ENCODE assay signal across 11 cellular contexts in genomic region chr10:6737080-6737641, GRCh38.
DNase-seq lines count a peak whose midpoint lies in the region; ATAC-seq, FAIRE-seq and TF ChIP-seq lines count a peak whose summit lies in the region.
"Had no signal": no experiment of that assay in that cellular context is flagged by ENCODE, and none has a peak within 500 bp of the region (broad histone marks: within the 10 kb centered on the region; RNA-seq: fewer than 3 reads in every experiment).

No MANE protein-coding gene starts in this region.

- no peak for TF ChIP-seq RAD21 in A549 (conservative IDR thresholded peaks at IDR 0.05 in 1 of 2, IDR thresholded peaks at IDR 0.05 in 1 of 2)

- peak in 1 of 2 experiments; percentile 45; a peak in 1 of 5 replicates for TF ChIP-seq EP300 in A549 (IDR thresholded peaks at IDR 0.05)

- H3K4me1 ChIP-seq in A549: peaks cover 45% of the 10 kb centered on the region
- peaks cover 28% of the 10 kb centered on the region for H3K4me1 ChIP-seq in HUES64 (ENCODE audit: insufficient read depth, low read length)
- no peaks in the 10 kb centered on the region for H3K4me1 ChIP-seq in effector memory CD4-positive, alpha-beta T cell (ENCODE audit: control insufficient read depth, insufficient read depth, low read length, poor library complexity, severe bottlenecking)

- H3K9me3 ChIP-seq in A549: no peaks in the 10 kb centered on the region
- no peaks in the 10 kb centered on the region for H3K9me3 ChIP-seq in HUES64 (ENCODE audit: insufficient read depth, low read depth, low read length)
- no peaks in the 10 kb centered on the region for H3K9me3 ChIP-seq in effector memory CD4-positive, alpha-beta T cell (ENCODE audit: control insufficient read depth, low read length)

- TF ChIP-seq CTCF in A549 (IDR thresholded peaks at IDR 0.05): no peak
- TF ChIP-seq CTCF in choroid plexus epithelial cell (conservative IDR thresholded peaks at IDR 0.05; ENCODE audit: low read depth, low read length): no peak

- no peaks in the 10 kb centered on the region for H3K27me3 ChIP-seq in HUES64 (ENCODE audit: insufficient read depth, low read length)
- H3K27me3 ChIP-seq in effector memory CD4-positive, alpha-beta T cell (replicated peaks; ENCODE audit: control insufficient read depth, insufficient read depth, low read length, poor library complexity, severe bottlenecking): peaks cover 5% of the 10 kb centered on the region

- H3K27ac ChIP-seq in A549 (peak overlapping the region; percentile 84 to 93), HUES64 (ENCODE audit: low read depth, low read length) (peak overlapping the region; percentile 67)
- H3K27ac ChIP-seq in effector memory CD4-positive, alpha-beta T cell (ENCODE audit: insufficient read depth, low read length, poor library complexity, severe bottlenecking): no peak overlapping the region
- H3K27ac ChIP-seq: skin epidermis had no signal

- no peak; the same call in 1 of the 2 replicates for TF ChIP-seq POLR2A in A549 (IDR thresholded peaks at IDR 0.05; ENCODE audit: low read length)

- 2% methylated on average over 6 of the region's 9 CpGs for WGBS in A549 (ENCODE audit: missing lambda C conversion rate)
- 50% methylated on average over 7 of the region's 9 CpGs for whole genome bisulfite sequencing in HUES64

- 0 out of 2 replicates have a peak overlapping the region, but pooled peaks have one; percentile 14 for H3K9ac ChIP-seq in HUES64 (ENCODE audit: low read depth, low read length)

- CTCF ChIA-PET in A549 (lab: Yijun Ruan, JAX): interaction anchor here (0.7 to 2.3 kb wide), 7 partner anchors 11 to 692 kb away, joined by 3 to 10 read pairs (median 4); no protein-coding TSS in a partner anchor

- FAIRE-seq in A549 (lab: Jason Lieb, UNC): no peak

- POLR2A ChIA-PET in A549 (lab: Yijun Ruan, JAX): interaction anchor here (0.8 to 3.0 kb wide), 3 partner anchors 15 to 46 kb away, joined by 3 to 20 read pairs (median 3); no protein-coding TSS in a partner anchor

- peak overlapping the region; percentile 52 for H3K4me3 ChIP-seq in A549
- peak overlapping the region; percentile 30; the same call in 1 of the 2 replicates for H3K4me3 ChIP-seq in HUES64 (ENCODE audit: low read length)
- no peak overlapping the region for H3K4me3 ChIP-seq in choroid plexus epithelial cell (ENCODE audit: low read depth, low read length)
- no peak overlapping the region for H3K4me3 ChIP-seq in effector memory CD4-positive, alpha-beta T cell (ENCODE audit: insufficient read depth, low read depth, low read length, poor library complexity, severe bottlenecking)
- H3K4me3 ChIP-seq: skin epidermis had no signal

- no peaks in the 10 kb centered on the region for H3K36me3 ChIP-seq in HUES64 (ENCODE audit: insufficient read depth, low read length)
- H3K36me3 ChIP-seq in effector memory CD4-positive, alpha-beta T cell (ENCODE audit: control insufficient read depth, insufficient read depth, low read length): no peaks in the 10 kb centered on the region

- ATAC-seq in A549: peak; percentile 88 to 89

- DNase-seq in A549 (ENCODE audit: low read depth in 1 of 2, low spot score in 1 of 2) (peak; percentile 83 to 86), choroid plexus epithelial cell (ENCODE audit: low read depth) (peak; percentile 18), kidney tubule cell (ENCODE audit: low spot score) (peak; percentile 89), hypothalamus (lab: John Stamatoyannopoulos, UW) (no peak), anterior cingulate cortex (lab: John Stamatoyannopoulos, UW) (no peak)
- no peak for DNase-seq in effector memory CD4-positive, alpha-beta T cell
- DNase-seq in stimulated activated CD4-positive, alpha-beta T cell treated with anti-CD3 and anti-CD28 coated beads, Interleukin-4, amount 100 ng/mL, for 1 hour: no peak
- DNase-seq: activated CD4-positive, alpha-beta T cell treated with anti-CD3 and anti-CD28 coated beads for 1 hour; NCI-H2029 had no signal

- H3K4me2 ChIP-seq in A549: peak overlapping the region; percentile 95

TF ChIP-seq in A549, 52 proteins besides CTCF, POLR2A, EP300 and RAD21:
- no peak for TF ChIP-seq FOSL2 (IDR thresholded peaks at IDR 0.05)
- peak; percentile 72 for TF ChIP-seq FOSL2 (CRISPR knock-in tag; IDR thresholded peaks at IDR 0.05)
- TF ChIP-seq PHF8 (IDR thresholded peaks at IDR 0.05; ENCODE audit: borderline replicate concordance, low read depth): no peak
- TF ChIP-seq CEBPB (IDR thresholded peaks at IDR 0.05): peak in 1 of 2 experiments; percentile 37; a peak in 1 of 4 replicates
- TF ChIP-seq HES2 (IDR thresholded peaks at IDR 0.05): no peak
- TF ChIP-seq JUNB (IDR thresholded peaks at IDR 0.05): peak; percentile 56; the same call in 1 of the 2 replicates
- TF ChIP-seq, protein P1, sequence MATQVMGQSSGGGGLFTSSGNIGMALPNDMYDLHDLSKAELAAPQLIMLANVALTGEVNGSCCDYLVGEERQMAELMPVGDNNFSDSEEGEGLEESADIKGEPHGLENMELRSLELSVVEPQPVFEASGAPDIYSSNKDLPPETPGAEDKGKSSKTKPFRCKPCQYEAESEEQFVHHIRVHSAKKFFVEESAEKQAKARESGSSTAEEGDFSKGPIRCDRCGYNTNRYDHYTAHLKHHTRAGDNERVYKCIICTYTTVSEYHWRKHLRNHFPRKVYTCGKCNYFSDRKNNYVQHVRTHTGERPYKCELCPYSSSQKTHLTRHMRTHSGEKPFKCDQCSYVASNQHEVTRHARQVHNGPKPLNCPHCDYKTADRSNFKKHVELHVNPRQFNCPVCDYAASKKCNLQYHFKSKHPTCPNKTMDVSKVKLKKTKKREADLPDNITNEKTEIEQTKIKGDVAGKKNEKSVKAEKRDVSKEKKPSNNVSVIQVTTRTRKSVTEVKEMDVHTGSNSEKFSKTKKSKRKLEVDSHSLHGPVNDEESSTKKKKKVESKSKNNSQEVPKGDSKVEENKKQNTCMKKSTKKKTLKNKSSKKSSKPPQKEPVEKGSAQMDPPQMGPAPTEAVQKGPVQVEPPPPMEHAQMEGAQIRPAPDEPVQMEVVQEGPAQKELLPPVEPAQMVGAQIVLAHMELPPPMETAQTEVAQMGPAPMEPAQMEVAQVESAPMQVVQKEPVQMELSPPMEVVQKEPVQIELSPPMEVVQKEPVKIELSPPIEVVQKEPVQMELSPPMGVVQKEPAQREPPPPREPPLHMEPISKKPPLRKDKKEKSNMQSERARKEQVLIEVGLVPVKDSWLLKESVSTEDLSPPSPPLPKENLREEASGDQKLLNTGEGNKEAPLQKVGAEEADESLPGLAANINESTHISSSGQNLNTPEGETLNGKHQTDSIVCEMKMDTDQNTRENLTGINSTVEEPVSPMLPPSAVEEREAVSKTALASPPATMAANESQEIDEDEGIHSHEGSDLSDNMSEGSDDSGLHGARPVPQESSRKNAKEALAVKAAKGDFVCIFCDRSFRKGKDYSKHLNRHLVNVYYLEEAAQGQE (IDR thresholded peaks at IDR 0.05): no peak
- no peak for TF ChIP-seq HOXB13 (CRISPR knock-in tag; IDR thresholded peaks at IDR 0.05; ENCODE audit: low read depth)
- no peak for TF ChIP-seq RFX5 (IDR thresholded peaks at IDR 0.05)
- peak; percentile 87 for TF ChIP-seq MAFK (IDR thresholded peaks at IDR 0.05; ENCODE audit: partially characterized antibody)
- TF ChIP-seq NFE2L2 (conservative IDR thresholded peaks at IDR 0.05; ENCODE audit: low read length): peak; percentile 61

Comparison
In these comparisons a context has a peak if more than half of its experiments do, and no peak if none do; other contexts are left out.
1. DNase-seq: peak in A549 (2 of 2), choroid plexus epithelial cell (single experiment) and kidney tubule cell (single experiment); none in hypothalamus (0 of 51), effector memory CD4-positive, alpha-beta T cell (0 of 3), anterior cingulate cortex (0 of 58) and stimulated activated CD4-positive, alpha-beta T cell treated with anti-CD3 and anti-CD28 coated beads, Interleukin-4, amount 100 ng/mL, for 1 hour (single experiment).
2. H3K4me3 ChIP-seq: peak in A549 (single experiment) and HUES64 (single experiment); none in choroid plexus epithelial cell (single experiment) and effector memory CD4-positive, alpha-beta T cell (single experiment).